24 cellular contexts compared by ENCODE assay signal in genomic region chr3:179179256-179179655, GRCh38.
"Had no signal": no experiment of that assay in that cellular context is flagged by ENCODE, and none has a peak within 500 bp of the region (broad histone marks: within the 10 kb centered on the region; RNA-seq: fewer than 3 reads in every experiment).

No MANE protein-coding gene starts in this region.

- H3K27ac ChIP-seq: epithelial cell of prostate, hepatocyte, pancreas had no signal

- H2AFZ ChIP-seq: hepatocyte had no signal

- H3K9me3 ChIP-seq: pancreas, transverse colon had no signal

- H3K27me3 ChIP-seq: hepatocyte, pancreas, transverse colon had no signal

- H3K4me3 ChIP-seq: hepatocyte, pancreas, skin epidermis, transverse colon had no signal

- DNase-seq: activated B cell treated with CpG ODN at 0.5 μM for 24 hours; activated CD4-positive, alpha-beta T cell treated with anti-CD3 and anti-CD28 coated beads for 36 hours; activated CD8-positive, alpha-beta memory T cell treated with anti-CD3 and anti-CD28 coated beads, Interleukin-2, amount 10 ng/mL, durations not matched to agents 7 days and 5 days; activated CD8-positive, alpha-beta T cell treated with anti-CD3 and anti-CD28 coated beads, Interleukin-2, amount 10 ng/mL, durations not matched to agents 7 days and 5 days; activated naive CD8-positive, alpha-beta T cell treated with anti-CD3 and anti-CD28 coated beads, Interleukin-2, amount 50 U/mL, for 24 hours; activated T-cell treated with anti-CD3 and anti-CD28 coated beads, Interleukin-2, amount 50 U/mL, for 48 hours; amygdala; effector CD8-positive, alpha-beta T cell; glutamatergic neuron; islet precursor cell; left ventricle myocardium superior; naive B cell; nephron progenitor cell; pancreas; right cardiac atrium; stimulated activated CD4-positive, alpha-beta T cell treated with anti-CD3 and anti-CD28 coated beads, Interleukin-4, amount 100 ng/mL, for 4 hours; stimulated activated CD8-positive, alpha-beta memory T cell treated with anti-CD3 and anti-CD28 coated beads, Interleukin-4, amount 100 ng/mL, for 48 hours; stimulated activated naive CD8-positive, alpha-beta T cell treated with anti-CD3 and anti-CD28 coated beads, Interleukin-15, amount 100 ng/mL, for 72 hours; substantia nigra; T-helper 2 cell; transverse colon had no signal

- H3K4me2 ChIP-seq: hepatocyte had no signal

- H3K36me3 ChIP-seq: pancreas, transverse colon had no signal
